33 cellular contexts compared by ENCODE assay signal in genomic region chr18:77872166-77872565, GRCh38.
DNase-seq lines count a peak whose midpoint lies in the region; TF ChIP-seq lines count a peak whose summit lies in the region.
"Had no signal": no experiment of that assay in that cellular context is flagged by ENCODE, and none has a peak within 500 bp of the region (broad histone marks: within the 10 kb centered on the region; RNA-seq: fewer than 3 reads in every experiment).

No MANE protein-coding gene starts in this region.

- no peak overlapping the region for H3K9ac ChIP-seq in H9 (ENCODE audit: extremely low read depth, insufficient read length, low read length)
- H3K9ac ChIP-seq: BLaER1; BLaER1 treated with 17β-estradiol and CSF1 and Interleukin-3, amounts not matched to agents 10 nM and 100 nM had no signal

- H3K4ac ChIP-seq in H9 (ENCODE audit: low read depth, low read length) = no peak overlapping the region

- no peak for TF ChIP-seq CTCF in H9 (conservative IDR thresholded peaks at IDR 0.05)
- no peak for TF ChIP-seq CTCF in neural crest cell (conservative IDR thresholded peaks at IDR 0.05)

- H3K79me1 ChIP-seq in H9 (ENCODE audit: insufficient read depth, low read depth, low read length, poor library complexity, severe bottlenecking) = no peaks in the 10 kb centered on the region

- H3K27ac Mint-ChIP-seq in H9 = peak overlapping the region in 2 of 3 experiments; percentile 34 to 49; a peak in 3 of 7 replicates
- peak overlapping the region; percentile 78 for H3K27ac Mint-ChIP-seq in neural crest cell (ENCODE audit: unreplicated experiment)
- H3K27ac Mint-ChIP-seq: B cell; CD4-positive, alpha-beta memory T cell; CD4-positive, alpha-beta T cell; CD4-positive, CD25-positive, alpha-beta regulatory T cell; CD8-positive, alpha-beta memory T cell; CD8-positive, alpha-beta T cell had no signal

- no peak overlapping the region for H2AK5ac ChIP-seq in H9 (ENCODE audit: insufficient read length, low read length)

- no peak overlapping the region for H3K56ac ChIP-seq in H9 (ENCODE audit: insufficient read length, low read depth, low read length)

- H3K9me3 ChIP-seq in H9 (ENCODE audit: control insufficient read depth, low read depth, low read length) = no peaks in the 10 kb centered on the region
- H3K9me3 ChIP-seq in SJCRH30 (replicated peaks) = no peaks in the 10 kb centered on the region
- H3K9me3 ChIP-seq: A549, BE2C, BLaER1, Caco-2 had no signal

- H3K36me3 ChIP-seq in SJCRH30 = no peaks in the 10 kb centered on the region
- H3K36me3 ChIP-seq: BE2C; BLaER1; BLaER1 treated with 17β-estradiol and CSF1 and Interleukin-3, amounts not matched to agents 10 nM and 100 nM had no signal

- peaks cover 2% of the 10 kb centered on the region for H3K27me3 Mint-ChIP-seq in H9 (ENCODE audit: low read depth)
- H3K27me3 Mint-ChIP-seq in neural crest cell (ENCODE audit: low read depth) = no peaks in the 10 kb centered on the region
- H3K27me3 Mint-ChIP-seq: B cell; CD4-positive, CD25-positive, alpha-beta regulatory T cell had no signal

- H4K8ac ChIP-seq in H9 (replicated peaks; ENCODE audit: insufficient read length, low read depth, low read length) = no peak overlapping the region

- H2BK20ac ChIP-seq in H9 (ENCODE audit: low read depth, low read length, poor library complexity, severe bottlenecking) = no peak overlapping the region

- H3K14ac ChIP-seq in H9 (ENCODE audit: insufficient read depth, low read length) = no peak overlapping the region

- H2BK5ac ChIP-seq in H9 (ENCODE audit: insufficient read length, low read length) = no peak overlapping the region

- WGBS in H9 (ENCODE audit: extremely low coverage, insufficient read length, low lambda C conversion rate) = no CpG with 5 or more reads among the region's 8 CpGs

- no peak overlapping the region for H3K27ac ChIP-seq in H9 (ENCODE audit: insufficient read length, low read depth, low read length)
- peak overlapping the region; percentile 41; the same call in 1 of the 2 replicates for H3K27ac ChIP-seq in SJCRH30
- H3K27ac ChIP-seq: 22Rv1; A549; BLaER1; BLaER1 treated with 17β-estradiol and CSF1 and Interleukin-3, amounts not matched to agents 10 nM and 100 nM; C4-2B had no signal

- no peak overlapping the region for H3K4me3 ChIP-seq in SJCRH30
- H3K4me3 ChIP-seq: A549; BLaER1; BLaER1 treated with 17β-estradiol and CSF1 and Interleukin-3, amounts not matched to agents 10 nM and 100 nM had no signal

- no peak overlapping the region for H2AFZ ChIP-seq in H9 (ENCODE audit: low read length)

- H3K4me1 Mint-ChIP-seq in H9 (peaks cover 0 to 5% of the 10 kb centered on the region in 2 experiments; a peak in 1 of 4 replicates), neural crest cell (no peaks in the 10 kb centered on the region)
- H3K4me1 Mint-ChIP-seq: B cell; CD14-positive monocyte; CD4-positive, alpha-beta memory T cell; CD4-positive, CD25-positive, alpha-beta regulatory T cell; CD8-positive, alpha-beta memory T cell had no signal

- no peak overlapping the region for H4K5ac ChIP-seq in H9 (ENCODE audit: insufficient read length, low read depth, low read length)

- no peaks in the 10 kb centered on the region for H3K79me2 ChIP-seq in H9 (ENCODE audit: insufficient read depth, low read length)

- H3K23me2 ChIP-seq in H9 (ENCODE audit: insufficient read length, low read depth, low read length, poor library complexity, severe bottlenecking) = no peaks in the 10 kb centered on the region

- no peak overlapping the region for H4K91ac ChIP-seq in H9 (ENCODE audit: insufficient read length, low read depth, low read length)

- peaks cover 2 to 3% of the 10 kb centered on the region in 2 experiments; a peak in 3 of 5 replicates for H3K9me3 Mint-ChIP-seq in H9
- H3K9me3 Mint-ChIP-seq in neural crest cell = peaks cover 2% of the 10 kb centered on the region
- H3K9me3 Mint-ChIP-seq: CD4-positive, alpha-beta memory T cell; CD4-positive, alpha-beta T cell; CD8-positive, alpha-beta memory T cell; CD8-positive, alpha-beta T cell had no signal

- H2BK15ac ChIP-seq in H9 (ENCODE audit: low read depth, low read length) = no peak overlapping the region

- no peak overlapping the region for H3T11ph ChIP-seq in H9 (ENCODE audit: low read length)

- no peak overlapping the region for H3K4me2 ChIP-seq in H9 (ENCODE audit: insufficient read depth, insufficient read length, low read length)
- H3K4me2 ChIP-seq: A549; BLaER1; BLaER1 treated with 17β-estradiol and CSF1 and Interleukin-3, amounts not matched to agents 10 nM and 100 nM had no signal

- no peaks in the 10 kb centered on the region for H3K27me3 ChIP-seq in H9 (ENCODE audit: insufficient read depth, low read length)
- no peaks in the 10 kb centered on the region for H3K27me3 ChIP-seq in SJCRH30
- H3K27me3 ChIP-seq: BE2C; BLaER1; BLaER1 treated with 17β-estradiol and CSF1 and Interleukin-3, amounts not matched to agents 10 nM and 100 nM had no signal

- H2BK12ac ChIP-seq in H9 (ENCODE audit: insufficient read length, low read depth, low read length) = no peak overlapping the region

- no peak overlapping the region for H2BK120ac ChIP-seq in H9 (ENCODE audit: low read depth, low read length, poor library complexity, severe bottlenecking)

- no peak overlapping the region for H3K23ac ChIP-seq in H9 (ENCODE audit: insufficient read length, low read depth, low read length)

- H3K36me3 Mint-ChIP-seq in H9 (ENCODE audit: insufficient read depth in 1 of 3, low read depth in 3 of 3) (no peaks in the 10 kb centered on the region), neural crest cell (ENCODE audit: low read depth) (no peaks in the 10 kb centered on the region)
- H3K36me3 Mint-ChIP-seq: CD14-positive monocyte; CD4-positive, alpha-beta memory T cell; CD4-positive, CD25-positive, alpha-beta regulatory T cell; CD8-positive, alpha-beta memory T cell; CD8-positive, alpha-beta T cell had no signal

- no peaks in the 10 kb centered on the region for H4K20me1 ChIP-seq in H9 (ENCODE audit: control insufficient read depth, insufficient read depth, insufficient read length)
- H4K20me1 ChIP-seq: BLaER1; BLaER1 treated with 17β-estradiol and CSF1 and Interleukin-3, amounts not matched to agents 10 nM and 100 nM had no signal

- H3K18ac ChIP-seq in H9 (ENCODE audit: insufficient read length, low read depth, low read length) = no peak overlapping the region

- H3K4me1 ChIP-seq in H9 (ENCODE audit: insufficient read depth, low read length) = no peaks in the 10 kb centered on the region
- no peaks in the 10 kb centered on the region for H3K4me1 ChIP-seq in SJCRH30
- H3K4me1 ChIP-seq: A549, BE2C, BLaER1, Caco-2 had no signal

- no peak overlapping the region for H3K4me3 Mint-ChIP-seq in H9
- no peak overlapping the region for H3K4me3 Mint-ChIP-seq in neural crest cell
- H3K4me3 Mint-ChIP-seq: B cell; CD14-positive monocyte; CD4-positive, alpha-beta memory T cell; CD4-positive, alpha-beta T cell; CD4-positive, CD25-positive, alpha-beta regulatory T cell; CD8-positive, alpha-beta memory T cell; CD8-positive, alpha-beta T cell had no signal

- DNase-seq in H9 (no peak), SJCRH30 (peak; percentile 62 to 72), neural crest cell (ENCODE audit: low read depth, low spot score) (no peak), putamen (ENCODE audit: low spot score) (no peak), NCI-H2081 treated with DMSO at 0.1 percent for 48 hours (lab: John Stamatoyannopoulos, UW) (no peak)
- no peak for DNase-seq in effector CD4-positive, alpha-beta T cell
- DNase-seq: 8988T; ACHN; AML-193; BE2C; C1 segment of cervical spinal cord; Caco-2; Calu3; CD4-positive, alpha-beta memory T cell; CD4-positive, alpha-beta T cell; CD4-positive, CD25-positive, alpha-beta regulatory T cell; CD8-positive, alpha-beta memory T cell; CD8-positive, alpha-beta T cell; COR-L47; DMS 273 treated with DMSO at 0.1 percent for 48 hours; DMS153; DMS53; DMS79; DMS79 treated with DMSO at 0.1 percent for 48 hours; DND-41; EL had no signal

Comparison
In these comparisons a context has a peak if more than half of its experiments do, and no peak if none do; other contexts are left out.
1. DNase-seq: peak in SJCRH30 (2 of 2); none in H9 (single experiment), neural crest cell (single experiment), putamen (single experiment), NCI-H2081 treated with DMSO at 0.1 percent for 48 hours (single experiment) and effector CD4-positive, alpha-beta T cell (single experiment).